9 cellular contexts compared by ENCODE assay signal in genomic region chr19:2097330-2098327, GRCh38. TPM values are rescaled to one million over a fixed set of nuclear protein-coding genes. Genes with fewer than 3 reads are reported as not detected.
DNase-seq lines count a peak whose midpoint lies in the region; ATAC-seq lines count a peak whose summit lies in the region.
"Had no signal": no experiment of that assay in that cellular context is flagged by ENCODE, and none has a peak within 500 bp of the region (broad histone marks: within the 10 kb centered on the region; RNA-seq: fewer than 3 reads in every experiment).

No MANE protein-coding gene starts in this region.

- DNase-seq in NCI-H2107 treated with DMSO at 0.1 percent for 48 hours (lab: John Stamatoyannopoulos, UW; ENCODE audit: unreplicated experiment) (peak; percentile 34), NCI-H2107 (lab: John Stamatoyannopoulos, UW) (no peak), NCI-H1105 treated with DMSO at 0.1 percent for 48 hours (lab: John Stamatoyannopoulos, UW) (peak; percentile 42), left lobe of liver (ENCODE audit: low spot score) (peak; percentile 63)
- peak; percentile 47 to 87 for DNase-seq in activated naive CD4-positive, alpha-beta T cell treated with anti-CD3 and anti-CD28 coated beads, Interleukin-2, amount 50 U/mL, for 72 hours (ENCODE audit: low spot score in 2 of 2)

- H3K36me3 ChIP-seq in subcutaneous abdominal adipose tissue (ENCODE audit: control insufficient read depth in 5 of 5, insufficient read depth in 5 of 5, low read length in 5 of 5): peaks cover 0 to 36% (median 31%) of the 10 kb centered on the region in 5 donors

- peaks cover 5 to 43% (median 33%) of the 10 kb centered on the region in 5 donors for H3K4me1 ChIP-seq in subcutaneous abdominal adipose tissue (ENCODE audit: control insufficient read depth in 5 of 5, insufficient read depth in 5 of 5, low read length in 5 of 5)

- peak overlapping the region; percentile 82 to 89 for H3K27ac Mint-ChIP-seq in activated naive CD4-positive, alpha-beta T cell treated with anti-CD3 and anti-CD28 coated beads, Interleukin-2, amount 50 U/mL, for 72 hours

- peak; percentile 12 to 53 for ATAC-seq in activated naive CD4-positive, alpha-beta T cell treated with anti-CD3 and anti-CD28 coated beads, Interleukin-2, amount 50 U/mL, for 72 hours
- no peak for ATAC-seq in left lobe of liver
- ATAC-seq in HG03520 (IDR thresholded peaks at IDR 0.05; ENCODE audit: unreplicated experiment): no peak
- ATAC-seq in GM18520 (IDR thresholded peaks at IDR 0.05; ENCODE audit: unreplicated experiment): no peak

- H3K4me3 ChIP-seq in subcutaneous abdominal adipose tissue (ENCODE audit: low read depth in 1 of 5, low read length in 5 of 5): peak overlapping the region in 4 of 5 donors; percentile 56 to 69 (median 64)

- no peaks in the 10 kb centered on the region for H3K9me3 ChIP-seq in subcutaneous abdominal adipose tissue (ENCODE audit: control insufficient read depth in 5 of 5, low read length in 5 of 5)

- peaks cover 14 to 25% of the 10 kb centered on the region in 2 donors for H3K36me3 Mint-ChIP-seq in activated naive CD4-positive, alpha-beta T cell treated with anti-CD3 and anti-CD28 coated beads, Interleukin-2, amount 50 U/mL, for 72 hours

- no peak overlapping the region for H3K27ac ChIP-seq in subcutaneous abdominal adipose tissue (ENCODE audit: low read depth, low read length)

- H3K27me3 ChIP-seq in subcutaneous abdominal adipose tissue (ENCODE audit: control insufficient read depth in 5 of 5, insufficient read depth in 4 of 5, low read length in 5 of 5): no peaks in the 10 kb centered on the region

- no peaks in the 10 kb centered on the region for H3K9me3 Mint-ChIP-seq in activated naive CD4-positive, alpha-beta T cell treated with anti-CD3 and anti-CD28 coated beads, Interleukin-2, amount 50 U/mL, for 72 hours

- H3K9ac ChIP-seq in subcutaneous abdominal adipose tissue (ENCODE audit: low read length in 5 of 5): peak overlapping the region in 3 of 5 donors; percentile 30 to 41 (median 33)

RNA-seq across cellular contexts. Expression of gene IZUMO4, which starts 0.9 kb away (rescaled TPM):
- 100 to 1,000 TPM in 1 of 2 donors, 10 to 100 TPM in 1; 29.7 to 105 TPM for total RNA-seq in activated naive CD4-positive, alpha-beta T cell treated with anti-CD3 and anti-CD28 coated beads, Interleukin-2, amount 50 U/mL, for 72 hours
- 5.2 TPM for total RNA-seq in left lobe of liver
- total RNA-seq: Daoy had no signal

RNA-seq across cellular contexts. Expression of gene MOB3A, which starts 1.5 kb away (rescaled TPM):
- 100 to 1,000 TPM in 1 of 2 donors, 10 to 100 TPM in 1; 91.8 to 183 TPM for total RNA-seq in activated naive CD4-positive, alpha-beta T cell treated with anti-CD3 and anti-CD28 coated beads, Interleukin-2, amount 50 U/mL, for 72 hours
- 11.2 TPM for total RNA-seq in left lobe of liver

RNA-seq across cellular contexts. Expression of gene MKNK2, which starts 46.6 kb away (rescaled TPM):
- 100 to 1,000 TPM; 211 to 261 TPM for total RNA-seq in activated naive CD4-positive, alpha-beta T cell treated with anti-CD3 and anti-CD28 coated beads, Interleukin-2, amount 50 U/mL, for 72 hours
- total RNA-seq in left lobe of liver: 149 TPM

RNA-seq across cellular contexts. Expression of gene AP3D1, which starts 53.7 kb away (rescaled TPM):
- 10 to 100 TPM; 83.5 to 91.7 TPM for total RNA-seq in activated naive CD4-positive, alpha-beta T cell treated with anti-CD3 and anti-CD28 coated beads, Interleukin-2, amount 50 U/mL, for 72 hours
- total RNA-seq in left lobe of liver: 63.4 TPM

Comparison
In these comparisons a context has a peak if more than half of its experiments do, and no peak if none do; other contexts are left out.
1. ATAC-seq: peak in activated naive CD4-positive, alpha-beta T cell treated with anti-CD3 and anti-CD28 coated beads, Interleukin-2, amount 50 U/mL, for 72 hours (2 of 2); none in left lobe of liver (single experiment), HG03520 (single experiment) and GM18520 (single experiment).